Comparison of ENCODE assay signal across 10 cellular contexts in genomic region chr15:36428102-36428845, GRCh38.
A peak's percentile ranks its signal among the peaks of the same experiment; 100 is the strongest.
DNase-seq lines count a peak whose midpoint lies in the region; ATAC-seq, FAIRE-seq and TF ChIP-seq lines count a peak whose summit lies in the region.
"Had no signal": no experiment of that assay in that cellular context is flagged by ENCODE, and none has a peak within 500 bp of the region (broad histone marks: within the 10 kb centered on the region; RNA-seq: fewer than 3 reads in every experiment).

No MANE protein-coding gene starts in this region.

- H3K27me3 ChIP-seq in adipocyte (replicated peaks; ENCODE audit: control insufficient read depth, insufficient read depth, low read length) = no peaks in the 10 kb centered on the region

- in situ Hi-C loops in ACHN (cut with HindIII; ENCODE audit: low pct_ligation_motif_present, low pct_unique_long_range_greater_than_20kb, low sequenced_read_pairs) = no loop called here

- H3K36me3 Mint-ChIP-seq in immature natural killer cell = no peaks in the 10 kb centered on the region

- no peaks in the 10 kb centered on the region for H3K4me1 Mint-ChIP-seq in immature natural killer cell

- peak overlapping the region; percentile 79 for H3K9ac ChIP-seq in adipocyte (ENCODE audit: low read length)

- H3K9me3 ChIP-seq in adipocyte (ENCODE audit: control insufficient read depth, low read length) = peaks cover 2% of the 10 kb centered on the region

- H3K4me3 Mint-ChIP-seq in immature natural killer cell = no peak overlapping the region
- H3K4me3 Mint-ChIP-seq: T-helper 1 cell treated with Interleukin-12 subunit alpha and Interleukin-12 subunit beta and Interleukin-4 antibody, amounts not matched to agents 30 μg/mL and 1 μg/mL, for 36 hours had no signal

- no peak for ATAC-seq in HG03571 (IDR thresholded peaks at IDR 0.05; ENCODE audit: unreplicated experiment)

- peak overlapping the region; percentile 49 for H3K4me3 ChIP-seq in adipocyte (ENCODE audit: low read length)

- DNase-seq in ACHN (peak; percentile 98), HTR-8/SVneo (ENCODE audit: insufficient read length, low spot score) (peak; percentile 68), adipocyte (ENCODE audit: low read depth) (peak; percentile 95), iPS-NIHi7 (ENCODE audit: extremely low spot score) (peak; percentile 36), HuH-7 (ENCODE audit: low spot score) (no peak), immature natural killer cell (no peak), GM12892 (ENCODE audit: insufficient read length) (no peak)
- DNase-seq: Calu3 had no signal

- H3K9me3 Mint-ChIP-seq in immature natural killer cell = peaks cover 0 to 13% (median 6%) of the 10 kb centered on the region in 6 donors
- H3K9me3 Mint-ChIP-seq: T-helper 1 cell treated with Interleukin-12 subunit alpha and Interleukin-12 subunit beta and Interleukin-4 antibody, amounts not matched to agents 30 μg/mL and 1 μg/mL, for 36 hours had no signal

- H3K36me3 ChIP-seq in adipocyte (ENCODE audit: control insufficient read depth, insufficient read depth, low read length, severe bottlenecking) = no peaks in the 10 kb centered on the region

- TF ChIP-seq POLR2A in GM12892 (IDR thresholded peaks at IDR 0.05; ENCODE audit: low read depth, low read length) = no peak

- FAIRE-seq in HTR-8/SVneo (lab: Jason Lieb, UNC) (peak; percentile 81), GM12892 (lab: Jason Lieb, UNC) (no peak)

- H3K27me3 Mint-ChIP-seq in immature natural killer cell (ENCODE audit: low read depth in 3 of 3) = peaks cover 0 to 3% (median 2%) of the 10 kb centered on the region in 3 donors

- H3K4me1 ChIP-seq in adipocyte (ENCODE audit: control insufficient read depth, insufficient read depth, low read length) = peaks cover 59% of the 10 kb centered on the region

- no peak overlapping the region for H3K27ac Mint-ChIP-seq in immature natural killer cell
- H3K27ac Mint-ChIP-seq: T-helper 1 cell treated with Interleukin-12 subunit alpha and Interleukin-12 subunit beta and Interleukin-4 antibody, amounts not matched to agents 30 μg/mL and 1 μg/mL, for 36 hours had no signal

Comparison
In these comparisons a context has a peak if more than half of its experiments do, and no peak if none do; other contexts are left out.
1. DNase-seq: peak in ACHN (single experiment), HTR-8/SVneo (single experiment), adipocyte (single experiment) and iPS-NIHi7 (single experiment); none in HuH-7 (single experiment), immature natural killer cell (0 of 3) and GM12892 (single experiment).